ENCODE assay signal across 1 cellular context in genomic region chr13:50981686-50982085, GRCh38.
TF ChIP-seq lines count a peak whose summit lies in the region.

No MANE protein-coding gene starts in this region.

TF ChIP-seq in GM12891, 5 proteins besides CTCF, POLR2A, EP300 and RAD21 (continued from another document):
- no peak for TF ChIP-seq POU2F2 (IDR thresholded peaks at IDR 0.05; ENCODE audit: low read depth, low read length)
